ENCODE assay signal across 1 cellular context in the genomic region with DNA sequence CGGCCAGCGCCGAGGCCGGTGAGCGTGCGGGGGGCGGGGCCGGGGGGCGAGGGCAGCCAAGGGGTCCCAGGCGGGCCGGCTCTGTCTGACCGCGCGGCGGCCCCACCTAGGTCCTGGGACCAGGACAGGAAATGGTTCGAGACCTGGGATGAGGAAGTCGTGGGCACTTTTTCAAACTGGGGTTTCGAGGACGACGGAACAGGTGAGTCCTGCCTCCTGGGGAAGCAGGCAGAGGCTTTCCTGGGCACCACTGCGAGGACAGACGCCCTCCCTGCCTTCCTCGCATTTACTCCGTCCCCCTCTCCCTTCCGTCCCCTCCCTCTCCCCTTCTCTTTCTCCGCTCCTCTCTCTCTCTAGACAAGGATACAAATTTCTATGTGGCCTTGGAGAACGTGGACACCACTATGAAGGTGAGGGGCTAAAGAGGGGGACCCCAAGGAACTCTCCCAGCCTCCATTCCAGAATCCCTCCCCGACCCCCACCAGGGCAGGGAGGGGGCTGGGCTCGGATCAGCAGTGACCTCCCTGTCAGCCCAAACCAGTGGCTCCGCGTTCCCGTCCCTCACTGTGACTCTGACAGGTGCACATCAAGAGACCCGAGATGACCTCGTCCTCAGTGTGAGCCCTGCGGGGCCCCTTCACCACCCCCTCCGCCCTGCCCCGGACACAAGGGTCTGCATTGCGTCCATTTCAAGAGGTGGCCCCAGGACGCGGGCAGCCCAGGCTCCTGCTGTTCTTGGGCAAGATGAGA.
A peak's percentile ranks its signal among the peaks of the same experiment; 100 is the strongest.
TF ChIP-seq lines count a peak whose summit lies in the region.

No MANE protein-coding gene starts in this region.

TF ChIP-seq in HEK293, 187 proteins besides CTCF, POLR2A, EP300 and RAD21 (continued from another document and continues in another):
- TF ChIP-seq ZNF398 (tag by site-specific recombination; IDR thresholded peaks at IDR 0.05): peak; percentile 32; the same call in 1 of the 2 replicates
- peak; percentile 40; the same call in 1 of the 2 replicates for TF ChIP-seq SCRT2 (tag by site-specific recombination; IDR thresholded peaks at IDR 0.05)
- TF ChIP-seq PATZ1 (tag by site-specific recombination; IDR thresholded peaks at IDR 0.05): peak; percentile 25; the same call in 1 of the 2 replicates
- TF ChIP-seq ZXDB (tag by site-specific recombination; IDR thresholded peaks at IDR 0.05): no peak
- no peak for TF ChIP-seq ZNF558 (tag by site-specific recombination; IDR thresholded peaks at IDR 0.05)
- no peak for TF ChIP-seq ZNF2 (tag by site-specific recombination; IDR thresholded peaks at IDR 0.05)
- TF ChIP-seq ZNF223 (tag by site-specific recombination; IDR thresholded peaks at IDR 0.05): no peak
- TF ChIP-seq ZSCAN16 (tag by site-specific recombination; IDR thresholded peaks at IDR 0.05): no peak
- TF ChIP-seq SP2 (tag by site-specific recombination; IDR thresholded peaks at IDR 0.05): no peak
- no peak for TF ChIP-seq ZNF560 (tag by site-specific recombination; IDR thresholded peaks at IDR 0.05; ENCODE audit: borderline replicate concordance)
- TF ChIP-seq GLIS2 (tag by site-specific recombination; IDR thresholded peaks at IDR 0.05): no peak; the same call in 1 of the 2 replicates
- no peak for TF ChIP-seq ZFP69B (tag by site-specific recombination; IDR thresholded peaks at IDR 0.05)
- no peak for TF ChIP-seq ZNF600 (tag by site-specific recombination; IDR thresholded peaks at IDR 0.05)
- TF ChIP-seq ZNF354C (tag by site-specific recombination; IDR thresholded peaks at IDR 0.05; ENCODE audit: borderline replicate concordance, low read depth): no peak
- no peak for TF ChIP-seq SALL2 (tag by site-specific recombination; IDR thresholded peaks at IDR 0.05; ENCODE audit: borderline replicate concordance)
- TF ChIP-seq ZBTB11 (tag by site-specific recombination; conservative IDR thresholded peaks at IDR 0.05; ENCODE audit: low read depth): peak; percentile 22; the same call in 1 of the 2 replicates
- TF ChIP-seq ZNF132 (tag by site-specific recombination; IDR thresholded peaks at IDR 0.05; ENCODE audit: borderline replicate concordance): no peak
- TF ChIP-seq ZNF677 (tag by site-specific recombination; IDR thresholded peaks at IDR 0.05): peak; percentile 53; the same call in 1 of the 2 replicates
- TF ChIP-seq KLF10 (tag by site-specific recombination; IDR thresholded peaks at IDR 0.05): no peak
- no peak for TF ChIP-seq ZBTB8A (tag by site-specific recombination; IDR thresholded peaks at IDR 0.05)
- TF ChIP-seq, protein P1, sequence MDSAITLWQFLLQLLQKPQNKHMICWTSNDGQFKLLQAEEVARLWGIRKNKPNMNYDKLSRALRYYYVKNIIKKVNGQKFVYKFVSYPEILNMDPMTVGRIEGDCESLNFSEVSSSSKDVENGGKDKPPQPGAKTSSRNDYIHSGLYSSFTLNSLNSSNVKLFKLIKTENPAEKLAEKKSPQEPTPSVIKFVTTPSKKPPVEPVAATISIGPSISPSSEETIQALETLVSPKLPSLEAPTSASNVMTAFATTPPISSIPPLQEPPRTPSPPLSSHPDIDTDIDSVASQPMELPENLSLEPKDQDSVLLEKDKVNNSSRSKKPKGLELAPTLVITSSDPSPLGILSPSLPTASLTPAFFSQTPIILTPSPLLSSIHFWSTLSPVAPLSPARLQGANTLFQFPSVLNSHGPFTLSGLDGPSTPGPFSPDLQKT (IDR thresholded peaks at IDR 0.05; ENCODE audit: borderline replicate concordance, low read depth, low read length): no peak
- TF ChIP-seq, protein P2, sequence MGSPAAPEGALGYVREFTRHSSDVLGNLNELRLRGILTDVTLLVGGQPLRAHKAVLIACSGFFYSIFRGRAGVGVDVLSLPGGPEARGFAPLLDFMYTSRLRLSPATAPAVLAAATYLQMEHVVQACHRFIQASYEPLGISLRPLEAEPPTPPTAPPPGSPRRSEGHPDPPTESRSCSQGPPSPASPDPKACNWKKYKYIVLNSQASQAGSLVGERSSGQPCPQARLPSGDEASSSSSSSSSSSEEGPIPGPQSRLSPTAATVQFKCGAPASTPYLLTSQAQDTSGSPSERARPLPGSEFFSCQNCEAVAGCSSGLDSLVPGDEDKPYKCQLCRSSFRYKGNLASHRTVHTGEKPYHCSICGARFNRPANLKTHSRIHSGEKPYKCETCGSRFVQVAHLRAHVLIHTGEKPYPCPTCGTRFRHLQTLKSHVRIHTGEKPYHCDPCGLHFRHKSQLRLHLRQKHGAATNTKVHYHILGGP (tag by site-specific recombination; IDR thresholded peaks at IDR 0.05): no peak
- TF ChIP-seq ZNF184 (tag by site-specific recombination; IDR thresholded peaks at IDR 0.05): no peak
- TF ChIP-seq ZNF658 (tag by site-specific recombination; IDR thresholded peaks at IDR 0.05): no peak
- TF ChIP-seq ZNF19 (tag by site-specific recombination; IDR thresholded peaks at IDR 0.05; ENCODE audit: low read depth): no peak
- TF ChIP-seq PRDM1 (tag by site-specific recombination; IDR thresholded peaks at IDR 0.05): no peak
- no peak; the same call in 1 of the 2 replicates for TF ChIP-seq ZBTB7A (tag by site-specific recombination; IDR thresholded peaks at IDR 0.05; ENCODE audit: low read depth)
- TF ChIP-seq ZNF37A (tag by site-specific recombination; IDR thresholded peaks at IDR 0.05): no peak
- TF ChIP-seq ZFP3 (tag by site-specific recombination; IDR thresholded peaks at IDR 0.05; ENCODE audit: low read depth): no peak
- peak; percentile 85 for TF ChIP-seq ZNF335 (tag by site-specific recombination; conservative IDR thresholded peaks at IDR 0.05)
- TF ChIP-seq KLF8 (tag by site-specific recombination; IDR thresholded peaks at IDR 0.05): no peak
- TF ChIP-seq, protein P3, sequence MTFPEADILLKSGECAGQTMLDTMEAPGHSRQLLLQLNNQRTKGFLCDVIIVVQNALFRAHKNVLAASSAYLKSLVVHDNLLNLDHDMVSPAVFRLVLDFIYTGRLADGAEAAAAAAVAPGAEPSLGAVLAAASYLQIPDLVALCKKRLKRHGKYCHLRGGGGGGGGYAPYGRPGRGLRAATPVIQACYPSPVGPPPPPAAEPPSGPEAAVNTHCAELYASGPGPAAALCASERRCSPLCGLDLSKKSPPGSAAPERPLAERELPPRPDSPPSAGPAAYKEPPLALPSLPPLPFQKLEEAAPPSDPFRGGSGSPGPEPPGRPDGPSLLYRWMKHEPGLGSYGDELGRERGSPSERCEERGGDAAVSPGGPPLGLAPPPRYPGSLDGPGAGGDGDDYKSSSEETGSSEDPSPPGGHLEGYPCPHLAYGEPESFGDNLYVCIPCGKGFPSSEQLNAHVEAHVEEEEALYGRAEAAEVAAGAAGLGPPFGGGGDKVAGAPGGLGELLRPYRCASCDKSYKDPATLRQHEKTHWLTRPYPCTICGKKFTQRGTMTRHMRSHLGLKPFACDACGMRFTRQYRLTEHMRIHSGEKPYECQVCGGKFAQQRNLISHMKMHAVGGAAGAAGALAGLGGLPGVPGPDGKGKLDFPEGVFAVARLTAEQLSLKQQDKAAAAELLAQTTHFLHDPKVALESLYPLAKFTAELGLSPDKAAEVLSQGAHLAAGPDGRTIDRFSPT (tag by site-specific recombination; IDR thresholded peaks at IDR 0.05): no peak
- TF ChIP-seq ZNF239 (tag by site-specific recombination; IDR thresholded peaks at IDR 0.05): no peak
- TF ChIP-seq ZNF596 (tag by site-specific recombination; IDR thresholded peaks at IDR 0.05): no peak
- no peak; the same call in 1 of the 2 replicates for TF ChIP-seq YY1 (tag by site-specific recombination; IDR thresholded peaks at IDR 0.05)
- TF ChIP-seq ZNF248 (tag by site-specific recombination; IDR thresholded peaks at IDR 0.05): no peak
- no peak for TF ChIP-seq ZEB2 (tag by site-specific recombination; IDR thresholded peaks at IDR 0.05)
- TF ChIP-seq ZNF571 (tag by site-specific recombination; IDR thresholded peaks at IDR 0.05): no peak
- TF ChIP-seq ZBTB20 (tag by site-specific recombination; IDR thresholded peaks at IDR 0.05): no peak
- TF ChIP-seq ZNF645 (tag by site-specific recombination; IDR thresholded peaks at IDR 0.05): no peak
- TF ChIP-seq ZNF654 (tag by site-specific recombination; IDR thresholded peaks at IDR 0.05; ENCODE audit: low read depth): no peak
- TF ChIP-seq ZBTB49 (tag by site-specific recombination; IDR thresholded peaks at IDR 0.05; ENCODE audit: low read depth): no peak
- TF ChIP-seq ZNF610 (tag by site-specific recombination; IDR thresholded peaks at IDR 0.05; ENCODE audit: borderline replicate concordance): no peak
- no peak for TF ChIP-seq ZNF10 (tag by site-specific recombination; IDR thresholded peaks at IDR 0.05)
- TF ChIP-seq IKZF3 (tag by site-specific recombination; IDR thresholded peaks at IDR 0.05): no peak
- no peak for TF ChIP-seq ZNF768 (tag by site-specific recombination; IDR thresholded peaks at IDR 0.05)
- TF ChIP-seq ZNF514 (tag by site-specific recombination; IDR thresholded peaks at IDR 0.05): no peak
- no peak for TF ChIP-seq ZNF140 (tag by site-specific recombination; IDR thresholded peaks at IDR 0.05)
- TF ChIP-seq ZNF211 (tag by site-specific recombination; IDR thresholded peaks at IDR 0.05; ENCODE audit: low read depth): no peak
- TF ChIP-seq ZNF843 (tag by site-specific recombination; IDR thresholded peaks at IDR 0.05): no peak
- no peak for TF ChIP-seq WT1 (tag by site-specific recombination; IDR thresholded peaks at IDR 0.05)
- peak; percentile 75 for TF ChIP-seq ZNF366 (tag by site-specific recombination; conservative IDR thresholded peaks at IDR 0.05)
